Comparison of ENCODE assay signal across 8 cellular contexts in the genomic region with DNA sequence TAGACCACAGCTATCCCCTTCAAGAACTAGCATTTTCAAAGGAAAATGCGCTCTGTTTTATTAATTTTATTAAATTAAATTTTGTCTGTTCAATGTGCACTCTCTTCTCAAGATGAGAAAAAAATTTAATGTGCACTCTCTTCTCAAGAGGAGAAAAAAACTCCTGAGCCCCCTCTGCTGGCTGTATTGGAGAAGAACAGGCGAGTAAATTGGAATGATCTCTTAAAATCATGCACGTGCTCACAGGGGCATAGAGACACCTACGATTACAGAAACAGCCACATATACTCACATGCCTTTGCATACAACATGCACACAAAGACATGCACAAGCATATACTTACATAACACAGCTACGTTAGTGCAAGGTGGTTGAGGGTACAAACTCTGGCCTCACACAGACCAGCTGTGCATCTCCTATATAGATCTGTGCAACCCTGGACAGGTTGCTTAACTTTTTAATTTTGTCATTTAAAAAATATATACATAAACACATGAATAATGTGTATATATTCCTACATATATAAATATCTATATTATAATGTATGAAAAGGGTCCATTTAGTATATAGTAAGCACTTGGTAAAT.
DNase-seq lines count a peak whose midpoint lies in the region; ATAC-seq, FAIRE-seq and TF ChIP-seq lines count a peak whose summit lies in the region.

No MANE protein-coding gene starts in this region.

- WGBS in mammary epithelial cell (ENCODE audit: low coverage, missing lambda C conversion rate): 3% methylated on average over 5 of the region's 5 CpGs
- WGBS in right lobe of liver (ENCODE audit: insufficient coverage, low coverage, low lambda C conversion rate, missing lambda C conversion rate): 1% methylated on average over 5 of the region's 5 CpGs

- H3K79me2 ChIP-seq in mammary epithelial cell (ENCODE audit: insufficient read depth, low read length): no peaks in the 10 kb centered on the region

- H3K4me3 ChIP-seq in HFF-Myc (replicated peaks; ENCODE audit: low read depth, low read length) (no peak overlapping the region), mammary epithelial cell (replicated peaks in 1 of 3; ENCODE audit: insufficient read depth in 1 of 3, low read depth in 2 of 3, low read length in 3 of 3) (no peak overlapping the region), right lobe of liver (no peak overlapping the region)

- no peak overlapping the region for H2AFZ ChIP-seq in mammary epithelial cell (ENCODE audit: low read depth, low read length)

- no TSS peak for BruUV-seq in mammary epithelial cell (replicated peaks; lab: Mats Ljungman, UMichigan)

- in situ Hi-C loops in mammary epithelial cell (cut with MboI; ENCODE audit: low sequenced_read_pairs in 2 of 2): no loop called here

- intact Hi-C loops in mammary epithelial cell (cut with micrococcal nuclease) (loop anchor here (1.0 to 5.0 kb wide), 2 partner anchors 84 to 591 kb away; no protein-coding TSS in a partner anchor), right lobe of liver (cut with DNase I) (loop anchor here in 1 of 2 donors (5.0 kb wide), 1 partner anchor 84 kb away; no protein-coding TSS in a partner anchor)

- H3K36me3 ChIP-seq in mammary epithelial cell (ENCODE audit: insufficient read depth, low read length) (no peaks in the 10 kb centered on the region), right lobe of liver (no peaks in the 10 kb centered on the region)

- no peak for FAIRE-seq in urothelium cell line (lab: Jason Lieb, UNC)

- peak; percentile 68 for TF ChIP-seq CTCF in 22Rv1 (IDR thresholded peaks at IDR 0.05)
- TF ChIP-seq CTCF in HFF-Myc (IDR thresholded peaks at IDR 0.05; ENCODE audit: low read depth, low read length, missing control alignments): peak; percentile 37
- TF ChIP-seq CTCF in mammary epithelial cell (conservative IDR thresholded peaks at IDR 0.05 in 1 of 2, IDR thresholded peaks at IDR 0.05 in 1 of 2; ENCODE audit: extremely low read depth in 1 of 2, insufficient read depth in 1 of 2, low read depth in 1 of 2, low read length in 2 of 2): peak; percentile 58 to 70
- peak; percentile 64 to 77 (median 70) for TF ChIP-seq CTCF in right lobe of liver (IDR thresholded peaks at IDR 0.05)

- H3K4me1 ChIP-seq in mammary epithelial cell (ENCODE audit: insufficient read depth, low read length) (no peaks in the 10 kb centered on the region), right lobe of liver (no peaks in the 10 kb centered on the region)

- H3K27ac ChIP-seq in 22Rv1 (no peak overlapping the region), mammary epithelial cell (ENCODE audit: insufficient read depth, low read depth, low read length) (no peak overlapping the region), right lobe of liver (no peak overlapping the region)

- H3K9ac ChIP-seq in mammary epithelial cell (ENCODE audit: insufficient read depth, low read length): no peak overlapping the region

- no peaks in the 10 kb centered on the region for H3K9me3 ChIP-seq in mammary epithelial cell (replicated peaks; ENCODE audit: insufficient read depth, low read length)
- H3K9me3 ChIP-seq in right lobe of liver: no peaks in the 10 kb centered on the region

- ATAC-seq in right lobe of liver: peak; percentile 67 to 78 (median 74)
- ATAC-seq in activated CD4-positive, CD25-positive, alpha-beta regulatory T cell treated with anti-CD3 and anti-CD28 coated beads, Interleukin-2, amount 50 U/mL, for 24 hours: no peak

- dilution Hi-C loops in mammary epithelial cell (cut with HindIII; ENCODE audit: low sequenced_read_pairs): no loop called here

- no peak overlapping the region for H3K4me2 ChIP-seq in mammary epithelial cell (ENCODE audit: insufficient read depth, low read depth, low read length)

- DNase-seq in DMS53 treated with DMSO at 0.1 percent for 48 hours (lab: John Stamatoyannopoulos, UW; ENCODE audit: unreplicated experiment) (peak; percentile 29), HFF-Myc (ENCODE audit: extremely low read depth, low read depth) (no peak), NCI-H748 (lab: John Stamatoyannopoulos, UW; ENCODE audit: unreplicated experiment) (peak; percentile 29), mammary epithelial cell (peak; percentile 8), right lobe of liver (peak in 1 of 3 donors; percentile 42), urothelium cell line (ENCODE audit: low spot score) (peak; percentile 4)

- TF ChIP-seq POLR2A in right lobe of liver (IDR thresholded peaks at IDR 0.05): no peak

- no peaks in the 10 kb centered on the region for H4K20me1 ChIP-seq in mammary epithelial cell (ENCODE audit: insufficient read depth, low read length)

- no peaks in the 10 kb centered on the region for H3K27me3 ChIP-seq in mammary epithelial cell (ENCODE audit: insufficient read depth, low read length)
- peaks cover 0 to 14% of the 10 kb centered on the region in 2 donors for H3K27me3 ChIP-seq in right lobe of liver

- CTCF ChIA-PET in mammary epithelial cell (lab: Charles Lee; ENCODE audit: low non-redundant PET): no interaction called here

Comparison
In these comparisons a context has a peak if more than half of its experiments do, and no peak if none do; other contexts are left out.
1. ATAC-seq: peak in right lobe of liver (4 of 4); none in activated CD4-positive, CD25-positive, alpha-beta regulatory T cell treated with anti-CD3 and anti-CD28 coated beads, Interleukin-2, amount 50 U/mL, for 24 hours (0 of 2).
2. Peak in every context shown above with its lines, with median percentiles within 50 percentile points of each other: CTCF ChIP-seq.